1 cellular context compared by ENCODE assay signal in genomic region chr4:147589586-147589985, GRCh38.
TF ChIP-seq lines count a peak whose summit lies in the region.

No MANE protein-coding gene starts in this region.

TF ChIP-seq in H1, 55 proteins besides CTCF, POLR2A, EP300 and RAD21:
- no peak for TF ChIP-seq CHD7 (IDR thresholded peaks at IDR 0.05; ENCODE audit: insufficient replicate concordance, low read length)
- TF ChIP-seq CBX8 (IDR thresholded peaks at IDR 0.05; ENCODE audit: borderline replicate concordance, low read depth, low read length) = no peak
- no peak for TF ChIP-seq NANOG (IDR thresholded peaks at IDR 0.05; ENCODE audit: insufficient read depth, low read depth, low read length, poor library complexity, severe bottlenecking)
